ENCODE assay signal across 8 cellular contexts in genomic region chr12:6607751-6608591, GRCh38. TPM values are rescaled to one million over a fixed set of nuclear protein-coding genes. Genes with fewer than 3 reads are reported as not detected.
A peak's percentile ranks its signal among the peaks of the same experiment; 100 is the strongest.
DNase-seq lines count a peak whose midpoint lies in the region; ATAC-seq, FAIRE-seq and TF ChIP-seq lines count a peak whose summit lies in the region.

No MANE protein-coding gene starts in this region.

- H3K36me3 ChIP-seq in naive thymus-derived CD4-positive, alpha-beta T cell (ENCODE audit: control insufficient read depth in 2 of 3, insufficient read depth in 3 of 3, low read length in 3 of 3): peaks cover 0 to 6% (median 0%) of the 10 kb centered on the region in 3 experiments
- no peaks in the 10 kb centered on the region for H3K36me3 ChIP-seq in upper lobe of left lung

- no peak for TF ChIP-seq CTCF in upper lobe of left lung (IDR thresholded peaks at IDR 0.05)

- H3K27ac Mint-ChIP-seq in naive thymus-derived CD4-positive, alpha-beta T cell: no peak overlapping the region

- H3K27me3 ChIP-seq in naive thymus-derived CD4-positive, alpha-beta T cell (ENCODE audit: control insufficient read depth in 2 of 2, insufficient read depth in 2 of 2, low read length in 2 of 2): no peaks in the 10 kb centered on the region
- H3K27me3 ChIP-seq in upper lobe of left lung: no peaks in the 10 kb centered on the region

- ATAC-seq in naive thymus-derived CD4-positive, alpha-beta T cell: peak; percentile 49
- ATAC-seq in upper lobe of left lung (ENCODE audit: low FRiP score in 2 of 2) (peak; percentile 15 to 42), HG02884 (IDR thresholded peaks at IDR 0.05; ENCODE audit: unreplicated experiment) (no peak)

- no peak overlapping the region for H3K4me3 ChIP-seq in naive thymus-derived CD4-positive, alpha-beta T cell (ENCODE audit: low read length)
- no peak overlapping the region for H3K4me3 ChIP-seq in upper lobe of left lung

- no peaks in the 10 kb centered on the region for H3K9me3 Mint-ChIP-seq in naive thymus-derived CD4-positive, alpha-beta T cell

- peaks cover 48 to 55% (median 51%) of the 10 kb centered on the region in 7 donors for H3K4me1 Mint-ChIP-seq in naive thymus-derived CD4-positive, alpha-beta T cell

- TF ChIP-seq EP300 in upper lobe of left lung (IDR thresholded peaks at IDR 0.05): no peak

- intact Hi-C loops in naive thymus-derived CD4-positive, alpha-beta T cell (cut with micrococcal nuclease): loop anchor here (1.0 to 10.0 kb wide), 15 partner anchors 13 to 347 kb away; partner anchors contain the start of genes COPS7A (in 2 of the 2), GAPDH (in 2 of the 2), ING4 (in 2 of the 2) and MLF2 (in 2 of the 2)

- POLR2A ChIA-PET in naive thymus-derived CD4-positive, alpha-beta T cell (lab: Charles Lee): interaction anchor here (0.6 to 1.6 kb wide), 12 partner anchors 9 to 335 kb away, joined by 3 to 7 read pairs (median 3); partner anchors contain the start of genes CD4, CDCA3, NOP2 and RNU7-1

- peaks cover 0 to 24% (median 0%) of the 10 kb centered on the region in 5 donors for H3K36me3 Mint-ChIP-seq in naive thymus-derived CD4-positive, alpha-beta T cell

- peak; percentile 99 for FAIRE-seq in G401.6 (lab: Jason Lieb, UNC)

- H3K4me3 Mint-ChIP-seq in naive thymus-derived CD4-positive, alpha-beta T cell: no peak overlapping the region

- TF ChIP-seq POLR2A in upper lobe of left lung (IDR thresholded peaks at IDR 0.05): no peak

- CTCF ChIA-PET in naive thymus-derived CD4-positive, alpha-beta T cell (lab: Charles Lee): interaction anchor here (0.6 to 1.9 kb wide), 5 partner anchors 8 to 145 kb away, joined by 3 to 5 read pairs (median 4); partner anchors contain the start of genes MLF2 and ZNF384

- peaks cover 46 to 47% of the 10 kb centered on the region in 2 donors for H3K4me1 ChIP-seq in naive thymus-derived CD4-positive, alpha-beta T cell (ENCODE audit: control insufficient read depth in 2 of 2, insufficient read depth in 2 of 2, low read length in 2 of 2)
- peaks cover 37 to 47% (median 46%) of the 10 kb centered on the region in 4 donors for H3K4me1 ChIP-seq in upper lobe of left lung

- H3K9me3 ChIP-seq in naive thymus-derived CD4-positive, alpha-beta T cell (ENCODE audit: control insufficient read depth in 2 of 3, low read length in 3 of 3): no peaks in the 10 kb centered on the region
- H3K9me3 ChIP-seq in upper lobe of left lung: no peaks in the 10 kb centered on the region

- peak overlapping the region; percentile 96 for H3K27ac ChIP-seq in naive thymus-derived CD4-positive, alpha-beta T cell (ENCODE audit: low read depth, low read length)
- peak overlapping the region; percentile 67 to 99 (median 97) for H3K27ac ChIP-seq in upper lobe of left lung

- DNase-seq in HK-2 (ENCODE audit: unreplicated experiment) (peak; percentile 72), NCI-H510A treated with DMSO at 0.1 percent for 48 hours (lab: John Stamatoyannopoulos, UW) (peak; percentile 85), upper lobe of left lung (peak in 1 of 2 donors; percentile 80)
- DNase-seq in activated CD4-positive, CD25-positive, alpha-beta regulatory T cell treated with anti-CD3 and anti-CD28 coated beads, Interleukin-2, amount 50 U/mL, for 72 hours: peak; percentile 51
- DNase-seq in effector CD4-positive, alpha-beta T cell: peak; percentile 58
- peak in 8 of 9 donors; percentile 56 to 81 (median 71) for DNase-seq in naive thymus-derived CD4-positive, alpha-beta T cell

- 1 to 4% methylated on average over 8 of the region's 8 CpGs for WGBS in upper lobe of left lung, 2 donors

- H3K27me3 Mint-ChIP-seq in naive thymus-derived CD4-positive, alpha-beta T cell: no peaks in the 10 kb centered on the region

RNA-seq across cellular contexts. Expression of gene CHD4, which starts 0.8 kb away (rescaled TPM):
- 100 to 1,000 TPM; 246 to 387 (median 267) TPM for total RNA-seq in naive thymus-derived CD4-positive, alpha-beta T cell
- 10 to 100 TPM; 41.8 to 91.4 TPM for polyA plus RNA-seq in naive thymus-derived CD4-positive, alpha-beta T cell
- total RNA-seq in upper lobe of left lung: 100 to 1,000 TPM; 165 to 267 (median 178) TPM

RNA-seq across cellular contexts. Expression of gene LPAR5, which starts 27.8 kb away (rescaled TPM):
- 1 to 10 TPM; 3.3 to 8.3 (median 6.4) TPM for total RNA-seq in naive thymus-derived CD4-positive, alpha-beta T cell
- 1 to 10 TPM; 6.6 to 6.9 TPM for polyA plus RNA-seq in naive thymus-derived CD4-positive, alpha-beta T cell
- total RNA-seq in upper lobe of left lung: 1 to 10 TPM; 1.3 to 4.4 (median 2.9) TPM

RNA-seq across cellular contexts. Expression of gene ACRBP, which starts 39.3 kb away (rescaled TPM):
- 10 to 100 TPM in 2 of 5 experiments, 1 to 10 TPM in 3; 2.3 to 23.0 (median 6.6) TPM for total RNA-seq in naive thymus-derived CD4-positive, alpha-beta T cell
- polyA plus RNA-seq in naive thymus-derived CD4-positive, alpha-beta T cell: 1 to 10 TPM in 1 of 2 donors, under 1 TPM in 1; 0.27 to 1.1 TPM
- 10 to 100 TPM in 1 of 6 donors, 1 to 10 TPM in 5; 1.8 to 12.6 (median 5.9) TPM for total RNA-seq in upper lobe of left lung

RNA-seq across cellular contexts. Expression of gene NOP2, which starts 39.9 kb away (rescaled TPM):
- total RNA-seq in naive thymus-derived CD4-positive, alpha-beta T cell: 100 to 1,000 TPM in 1 of 5 experiments, 10 to 100 TPM in 4; 74.4 to 102 (median 87.6) TPM
- 10 to 100 TPM; 24.2 to 53.7 TPM for polyA plus RNA-seq in naive thymus-derived CD4-positive, alpha-beta T cell
- 10 to 100 TPM; 19.4 to 49.2 (median 36.6) TPM for total RNA-seq in upper lobe of left lung

RNA-seq across cellular contexts. Expression of gene IFFO1, which starts 52.1 kb away (rescaled TPM):
- total RNA-seq in naive thymus-derived CD4-positive, alpha-beta T cell: 10 to 100 TPM; 28.2 to 55.9 (median 45.9) TPM
- polyA plus RNA-seq in naive thymus-derived CD4-positive, alpha-beta T cell: 10 to 100 TPM in 1 of 2 donors, 1 to 10 TPM in 1; 5.4 to 11.4 TPM
- 100 to 1,000 TPM in 1 of 6 donors, 10 to 100 TPM in 5; 13.3 to 108 (median 32.0) TPM for total RNA-seq in upper lobe of left lung
